ENCODE assay signal across 37 cellular contexts in the genomic region with DNA sequence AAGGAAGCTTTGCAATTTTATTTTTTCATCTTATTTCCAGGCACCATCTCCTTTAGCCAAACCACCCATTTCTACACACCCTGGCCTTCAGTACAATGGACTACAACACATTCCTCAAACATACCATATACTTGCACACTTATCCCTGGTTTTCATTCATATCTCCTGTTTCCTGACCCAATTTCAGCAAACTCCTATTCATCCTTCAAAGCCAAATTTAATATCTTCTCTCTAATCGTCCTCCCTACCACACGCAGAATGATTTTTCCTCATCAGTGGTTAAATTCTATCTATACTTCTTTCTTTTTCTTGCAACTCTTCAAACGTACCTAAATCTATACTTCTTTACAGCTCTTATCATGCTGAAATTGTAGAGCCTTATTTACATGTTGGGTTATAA. TPM values are rescaled to one million over a fixed set of nuclear protein-coding genes. Genes with fewer than 3 reads are reported as not detected.
"Had no signal": no experiment of that assay in that cellular context is flagged by ENCODE, and none has a peak within 500 bp of the region (broad histone marks: within the 10 kb centered on the region; RNA-seq: fewer than 3 reads in every experiment).

No MANE protein-coding gene starts in this region.

- H3K4me1 ChIP-seq: ascending aorta had no signal

- H3K36me3 Mint-ChIP-seq: activated CD8-positive, alpha-beta memory T cell treated with anti-CD3 and anti-CD28 coated beads, Interleukin-2, amount 10 ng/mL, durations not matched to agents 7 days and 5 days; activated naive CD4-positive, alpha-beta T cell treated with anti-CD3 and anti-CD28 coated beads, Interleukin-2, amount 10 ng/mL, durations not matched to agents 7 days and 5 days; activated naive CD8-positive, alpha-beta T cell; activated naive CD8-positive, alpha-beta T cell treated with anti-CD3 and anti-CD28 coated beads, Interleukin-2, amount 10 ng/mL, durations not matched to agents 7 days and 5 days; brain had no signal

- H3K27me3 Mint-ChIP-seq: activated T-cell treated with anti-CD3 and anti-CD28 coated beads, Interleukin-2, amount 50 U/mL, for 24 hours; central memory CD8-positive, alpha-beta T cell had no signal

- H3K27ac Mint-ChIP-seq: activated B cell treated with CpG ODN at 0.5 μM for 24 hours; activated CD4-positive, alpha-beta memory T cell treated with anti-CD3 and anti-CD28 coated beads, Interleukin-2, amount 10 ng/mL, durations not matched to agents 7 days and 5 days; activated CD4-positive, alpha-beta T cell treated with anti-CD3 and anti-CD28 coated beads for 36 hours; activated CD4-positive, alpha-beta T cell treated with anti-CD3 and anti-CD28 coated beads, Interleukin-2, amount 10 ng/mL, durations not matched to agents 7 days and 5 days; activated CD8-positive, alpha-beta memory T cell treated with anti-CD3 and anti-CD28 coated beads, Interleukin-2, amount 10 ng/mL, durations not matched to agents 7 days and 5 days; activated CD8-positive, alpha-beta T cell treated with anti-CD3 and anti-CD28 coated beads, Interleukin-2, amount 10 ng/mL, durations not matched to agents 7 days and 5 days; activated naive CD4-positive, alpha-beta T cell treated with anti-CD3 and anti-CD28 coated beads, Interleukin-2, amount 10 ng/mL, durations not matched to agents 7 days and 5 days; activated naive CD4-positive, alpha-beta T cell treated with anti-CD3 and anti-CD28 coated beads, Interleukin-2, amount 50 U/mL, for 24 hours; activated naive CD8-positive, alpha-beta T cell; activated naive CD8-positive, alpha-beta T cell treated with anti-CD3 and anti-CD28 coated beads, Interleukin-2, amount 10 ng/mL, durations not matched to agents 7 days and 5 days; activated naive CD8-positive, alpha-beta T cell treated with anti-CD3 and anti-CD28 coated beads, Interleukin-2, amount 50 U/mL, for 24 hours; activated T-cell treated with anti-CD3 and anti-CD28 coated beads, Interleukin-2, amount 50 U/mL, for 24 hours; activated T-helper 2 cell treated with anti-CD3 and anti-CD28 coated beads, Interferon-gamma antibody, Interleukin-2, Interleukin-4, amounts not matched to agents 10 μg/mL and 5 μg/mL and 100 μg/mL, durations not matched to agents 14 hours and 24 hours and 36 hours; brain; T-helper 1 cell treated with Interleukin-12 subunit alpha and Interleukin-12 subunit beta and Interleukin-4 antibody, amounts not matched to agents 30 μg/mL and 1 μg/mL, for 36 hours; T-helper 2 cell treated with Interferon-gamma antibody and Interleukin-4, amounts not matched to agents 5 μg/mL and 100 μg/mL, for 36 hours had no signal

- H3K4me3 Mint-ChIP-seq: activated B cell treated with CpG ODN at 0.5 μM for 24 hours; activated CD4-positive, alpha-beta memory T cell treated with anti-CD3 and anti-CD28 coated beads, Interleukin-2, amount 10 ng/mL, durations not matched to agents 7 days and 5 days; activated CD4-positive, alpha-beta T cell treated with anti-CD3 and anti-CD28 coated beads for 36 hours; activated CD4-positive, alpha-beta T cell treated with anti-CD3 and anti-CD28 coated beads, Interleukin-2, amount 10 ng/mL, durations not matched to agents 7 days and 5 days; activated CD8-positive, alpha-beta memory T cell treated with anti-CD3 and anti-CD28 coated beads, Interleukin-2, amount 10 ng/mL, durations not matched to agents 7 days and 5 days; activated CD8-positive, alpha-beta T cell treated with anti-CD3 and anti-CD28 coated beads, Interleukin-2, amount 10 ng/mL, durations not matched to agents 7 days and 5 days; activated naive CD4-positive, alpha-beta T cell treated with anti-CD3 and anti-CD28 coated beads, Interleukin-2, amount 10 ng/mL, durations not matched to agents 7 days and 5 days; activated naive CD4-positive, alpha-beta T cell treated with anti-CD3 and anti-CD28 coated beads, Interleukin-2, amount 50 U/mL, for 24 hours; activated naive CD8-positive, alpha-beta T cell; activated naive CD8-positive, alpha-beta T cell treated with anti-CD3 and anti-CD28 coated beads, Interleukin-2, amount 10 ng/mL, durations not matched to agents 7 days and 5 days; activated naive CD8-positive, alpha-beta T cell treated with anti-CD3 and anti-CD28 coated beads, Interleukin-2, amount 50 U/mL, for 24 hours; activated T-cell treated with anti-CD3 and anti-CD28 coated beads, Interleukin-2, amount 50 U/mL, for 24 hours; brain; central memory CD8-positive, alpha-beta T cell; T-helper 1 cell treated with Interleukin-12 subunit alpha and Interleukin-12 subunit beta and Interleukin-4 antibody, amounts not matched to agents 30 μg/mL and 1 μg/mL, for 36 hours; T-helper 2 cell treated with Interferon-gamma antibody and Interleukin-4, amounts not matched to agents 5 μg/mL and 100 μg/mL, for 36 hours had no signal

- H3K9me3 Mint-ChIP-seq: activated B cell treated with CpG ODN at 0.5 μM for 24 hours; activated CD4-positive, alpha-beta memory T cell treated with anti-CD3 and anti-CD28 coated beads, Interleukin-2, amount 10 ng/mL, durations not matched to agents 7 days and 5 days; activated CD4-positive, alpha-beta T cell treated with anti-CD3 and anti-CD28 coated beads, Interleukin-2, amount 10 ng/mL, durations not matched to agents 7 days and 5 days; activated naive CD4-positive, alpha-beta T cell treated with anti-CD3 and anti-CD28 coated beads, Interleukin-2, amount 10 ng/mL, durations not matched to agents 7 days and 5 days; activated naive CD4-positive, alpha-beta T cell treated with anti-CD3 and anti-CD28 coated beads, Interleukin-2, amount 50 U/mL, for 24 hours; activated naive CD8-positive, alpha-beta T cell treated with anti-CD3 and anti-CD28 coated beads, Interleukin-2, amount 10 ng/mL, durations not matched to agents 7 days and 5 days; activated naive CD8-positive, alpha-beta T cell treated with anti-CD3 and anti-CD28 coated beads, Interleukin-2, amount 50 U/mL, for 24 hours; activated T-cell treated with anti-CD3 and anti-CD28 coated beads, Interleukin-2, amount 50 U/mL, for 24 hours; activated T-helper 2 cell treated with anti-CD3 and anti-CD28 coated beads, Interferon-gamma antibody, Interleukin-2, Interleukin-4, amounts not matched to agents 10 μg/mL and 5 μg/mL and 100 μg/mL, durations not matched to agents 14 hours and 24 hours and 36 hours; brain; central memory CD8-positive, alpha-beta T cell; T-helper 1 cell treated with Interleukin-12 subunit alpha and Interleukin-12 subunit beta and Interleukin-4 antibody, amounts not matched to agents 30 μg/mL and 1 μg/mL, for 36 hours; T-helper 2 cell treated with Interferon-gamma antibody and Interleukin-4, amounts not matched to agents 5 μg/mL and 100 μg/mL, for 36 hours had no signal

- H3K27ac ChIP-seq: ascending aorta, cardiac muscle cell, VCaP had no signal

- H3K9me3 ChIP-seq: ascending aorta had no signal

- H3K27me3 ChIP-seq: ascending aorta had no signal

- H3K4me3 ChIP-seq: ascending aorta, cardiac muscle cell had no signal

- DNase-seq: activated B cell treated with CpG ODN at 0.5 μM for 24 hours; activated CD4-positive, alpha-beta memory T cell treated with anti-CD3 and anti-CD28 coated beads, Interleukin-2, amount 10 ng/mL, durations not matched to agents 7 days and 5 days; activated CD4-positive, alpha-beta T cell treated with anti-CD3 and anti-CD28 coated beads for 1 hour; activated CD4-positive, alpha-beta T cell treated with anti-CD3 and anti-CD28 coated beads for 36 hours; activated CD4-positive, alpha-beta T cell treated with anti-CD3 and anti-CD28 coated beads for 48 hours; activated CD4-positive, alpha-beta T cell treated with anti-CD3 and anti-CD28 coated beads, Interleukin-2, amount 10 ng/mL, durations not matched to agents 7 days and 5 days; activated CD4-positive, alpha-beta T cell treated with anti-CD3 and anti-CD28 coated beads, Interleukin-2, amount 50 U/mL, for 48 hours; activated CD8-positive, alpha-beta memory T cell treated with anti-CD3 and anti-CD28 coated beads for 24 hours; activated CD8-positive, alpha-beta memory T cell treated with anti-CD3 and anti-CD28 coated beads, Interleukin-2, amount 10 ng/mL, durations not matched to agents 7 days and 5 days; activated CD8-positive, alpha-beta memory T cell treated with anti-CD3 and anti-CD28 coated beads, Interleukin-2, amount 50 U/mL, for 48 hours; activated CD8-positive, alpha-beta T cell treated with anti-CD3 and anti-CD28 coated beads, Interleukin-2, amount 10 ng/mL, durations not matched to agents 7 days and 5 days; activated effector memory CD4-positive, alpha-beta T cell treated with Interleukin-2 at 50 U/mL for 16 hours; activated gamma-delta T cell; activated naive CD4-positive, alpha-beta T cell treated with anti-CD3 and anti-CD28 coated beads, Interleukin-2, amount 10 ng/mL, durations not matched to agents 7 days and 5 days; activated naive CD4-positive, alpha-beta T cell treated with Interleukin-2 at 50 U/mL for 16 hours; activated naive CD8-positive, alpha-beta T cell treated with anti-CD3 and anti-CD28 coated beads, Interleukin-2, amount 10 ng/mL, durations not matched to agents 7 days and 5 days; activated naive CD8-positive, alpha-beta T cell treated with anti-CD3 and anti-CD28 coated beads, Interleukin-2, amount 50 U/mL, for 24 hours; activated T-cell treated with anti-CD3 and anti-CD28 coated beads, Interleukin-2, amount 50 U/mL, for 24 hours; activated T-cell treated with anti-CD3 and anti-CD28 coated beads, Interleukin-2, amount 50 U/mL, for 48 hours; amygdala; anterior cingulate cortex; caudate nucleus; cerebellar nuclear complex; T-helper 1 cell; T-helper 2 cell; T-helper 9 cell had no signal

- H3K36me3 ChIP-seq: ascending aorta, cardiac muscle cell had no signal

- H3K4me1 Mint-ChIP-seq: central memory CD8-positive, alpha-beta T cell had no signal

- ATAC-seq: activated CD4-positive, alpha-beta T cell treated with anti-CD3 and anti-CD28 coated beads for 36 hours; activated CD8-positive, alpha-beta memory T cell treated with anti-CD3 and anti-CD28 coated beads, Interleukin-2, amount 10 ng/mL, durations not matched to agents 7 days and 5 days; activated CD8-positive, alpha-beta T cell treated with anti-CD3 and anti-CD28 coated beads, Interleukin-2, amount 10 ng/mL, durations not matched to agents 7 days and 5 days; activated naive CD8-positive, alpha-beta T cell treated with anti-CD3 and anti-CD28 coated beads, Interleukin-2, amount 50 U/mL, for 24 hours had no signal

RNA-seq across cellular contexts. Expression of gene AMPD1, which starts 28.4 kb away (rescaled TPM):
- total RNA-seq: activated B cell treated with CpG ODN at 0.5 μM for 24 hours; activated CD4-positive, alpha-beta memory T cell treated with anti-CD3 and anti-CD28 coated beads, Interleukin-2, amount 10 ng/mL, durations not matched to agents 7 days and 5 days; activated CD4-positive, alpha-beta T cell treated with anti-CD3 and anti-CD28 coated beads, Interleukin-2, amount 10 ng/mL, durations not matched to agents 7 days and 5 days; activated CD8-positive, alpha-beta memory T cell treated with anti-CD3 and anti-CD28 coated beads, Interleukin-2, amount 10 ng/mL, durations not matched to agents 7 days and 5 days; activated CD8-positive, alpha-beta T cell treated with anti-CD3 and anti-CD28 coated beads, Interleukin-2, amount 10 ng/mL, durations not matched to agents 7 days and 5 days; activated naive CD8-positive, alpha-beta T cell treated with anti-CD3 and anti-CD28 coated beads, Interleukin-2, amount 10 ng/mL, durations not matched to agents 7 days and 5 days; activated T-helper 2 cell treated with anti-CD3 and anti-CD28 coated beads, Interferon-gamma antibody, Interleukin-2, Interleukin-4, amounts not matched to agents 10 μg/mL and 5 μg/mL and 100 μg/mL, durations not matched to agents 14 hours and 24 hours and 36 hours; ascending aorta; bronchial epithelial cell; cardiac muscle cell had no signal
- polyA plus RNA-seq: cardiac muscle cell had no signal
